Comparison of ENCODE assay signal across 3 cellular contexts in the genomic region with DNA sequence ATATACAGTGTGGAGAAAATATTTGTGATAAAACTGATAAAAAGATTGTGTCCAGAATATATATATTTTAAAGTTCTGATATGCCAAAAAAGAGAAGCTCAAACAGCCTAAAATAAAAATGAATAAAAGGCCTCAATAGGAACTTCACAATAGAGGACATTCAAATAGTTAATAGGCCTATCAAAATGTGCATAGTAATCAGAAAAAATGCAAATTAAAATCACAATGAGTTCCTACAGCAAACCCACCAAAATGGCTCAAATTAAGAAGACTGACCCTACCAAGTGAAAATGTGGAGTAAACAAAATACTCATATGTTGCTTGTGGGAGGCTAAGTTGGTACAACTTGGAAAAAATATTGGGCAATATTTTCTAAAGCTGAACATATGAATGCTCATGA.
TF ChIP-seq lines count a peak whose summit lies in the region.

No MANE protein-coding gene starts in this region.

TF ChIP-seq in A549, 52 proteins besides CTCF, POLR2A, EP300 and RAD21:
- TF ChIP-seq KDM1A (IDR thresholded peaks at IDR 0.05; ENCODE audit: low read depth) (no peak), MAFK (IDR thresholded peaks at IDR 0.05; ENCODE audit: partially characterized antibody) (peak; percentile 61)

TF ChIP-seq in IMR-90, 13 proteins besides CTCF, POLR2A, EP300 and RAD21:
- TF ChIP-seq MAFK (IDR thresholded peaks at IDR 0.05; ENCODE audit: low read depth, low read length) (0 out of 2 replicates have a peak, but pooled peaks have one; percentile 31), RCOR1 (IDR thresholded peaks at IDR 0.05; ENCODE audit: insufficient replicate concordance, low read length) (no peak)

TF ChIP-seq in K562, 482 proteins besides CTCF, POLR2A, EP300 and RAD21:
- TF ChIP-seq ZNF316 (IDR thresholded peaks at IDR 0.05), result peak; percentile 60; the same call in 1 of the 2 replicates
- TF ChIP-seq CEBPG (CRISPR knock-in tag; IDR thresholded peaks at IDR 0.05), result no peak
- TF ChIP-seq CEBPG (tag; conservative IDR thresholded peaks at IDR 0.05 in 1 of 2, IDR thresholded peaks at IDR 0.05 in 1 of 2), result no peak
- peak; percentile 31; the same call in 1 of the 2 replicates for TF ChIP-seq MAFF (IDR thresholded peaks at IDR 0.05; ENCODE audit: low read length)
